ENCODE assay signal across 27 cellular contexts in genomic region chr7:55005241-55005836, GRCh38. TPM values are rescaled to one million over a fixed set of nuclear protein-coding genes. Genes with fewer than 3 reads are reported as not detected.
"Had no signal": no experiment of that assay in that cellular context is flagged by ENCODE, and none has a peak within 500 bp of the region (broad histone marks: within the 10 kb centered on the region; RNA-seq: fewer than 3 reads in every experiment).

No MANE protein-coding gene starts in this region.

- H3K27ac ChIP-seq: esophagus squamous epithelium, heart right ventricle, left lung, lower lobe of right lung, neural progenitor cell, spleen, thyroid gland, upper lobe of left lung, vagina had no signal

- H3K27me3 ChIP-seq: neural progenitor cell, thyroid gland, upper lobe of left lung, vagina had no signal

- H3K4me2 ChIP-seq: neural progenitor cell had no signal

- DNase-seq: activated CD4-positive, alpha-beta T cell treated with anti-CD3 and anti-CD28 coated beads for 1 hour; activated CD4-positive, alpha-beta T cell treated with anti-CD3 and anti-CD28 coated beads, Interleukin-2, amount 10 ng/mL, durations not matched to agents 7 days and 5 days; activated CD8-positive, alpha-beta memory T cell treated with anti-CD3 and anti-CD28 coated beads, Interleukin-2, amount 10 ng/mL, durations not matched to agents 7 days and 5 days; activated CD8-positive, alpha-beta T cell treated with anti-CD3 and anti-CD28 coated beads for 36 hours; activated naive CD8-positive, alpha-beta T cell treated with anti-CD3 and anti-CD28 coated beads, Interleukin-2, amount 50 U/mL, for 24 hours; activated T-cell treated with anti-CD3 and anti-CD28 coated beads, Interleukin-2, amount 50 U/mL, for 48 hours; dermis blood vessel endothelial cell; effector CD4-positive, alpha-beta T cell; esophagus squamous epithelium; foreskin melanocyte; heart right ventricle; lower lobe of right lung; mesenchymal stem cell; natural killer cell; spleen; stimulated activated CD4-positive, alpha-beta T cell treated with anti-CD3 and anti-CD28 coated beads, Interleukin-2, amount 100 ng/mL, for 48 hours; T-helper 2 cell; thyroid gland had no signal

- H2AFZ ChIP-seq: neural progenitor cell had no signal

- H3K9me3 Mint-ChIP-seq: activated CD4-positive, alpha-beta T cell treated with anti-CD3 and anti-CD28 coated beads, Interleukin-2, amount 10 ng/mL, durations not matched to agents 7 days and 5 days; activated CD8-positive, alpha-beta T cell treated with anti-CD3 and anti-CD28 coated beads for 36 hours; activated naive CD4-positive, alpha-beta T cell treated with anti-CD3 and anti-CD28 coated beads, Interleukin-2, amount 50 U/mL, for 24 hours; activated naive CD8-positive, alpha-beta T cell treated with anti-CD3 and anti-CD28 coated beads, Interleukin-2, amount 50 U/mL, for 24 hours; activated T-helper 2 cell treated with anti-CD3 and anti-CD28 coated beads, Interferon-gamma antibody, Interleukin-2, Interleukin-4, amounts not matched to agents 10 μg/mL and 5 μg/mL and 100 μg/mL, durations not matched to agents 14 hours and 24 hours and 36 hours; neural progenitor cell; stimulated activated naive CD8-positive, alpha-beta T cell treated with anti-CD3 and anti-CD28 coated beads, Interleukin-15, Interleukin-2, amounts not matched to agents 100 ng/mL and 50 ng/mL, for 24 hours; WTC11 had no signal

- H3K4me3 Mint-ChIP-seq: activated CD4-positive, alpha-beta T cell treated with anti-CD3 and anti-CD28 coated beads, Interleukin-2, amount 10 ng/mL, durations not matched to agents 7 days and 5 days; activated CD8-positive, alpha-beta memory T cell treated with anti-CD3 and anti-CD28 coated beads, Interleukin-2, amount 10 ng/mL, durations not matched to agents 7 days and 5 days; activated CD8-positive, alpha-beta T cell treated with anti-CD3 and anti-CD28 coated beads for 36 hours; activated naive CD4-positive, alpha-beta T cell treated with anti-CD3 and anti-CD28 coated beads, Interleukin-2, amount 50 U/mL, for 24 hours; activated naive CD8-positive, alpha-beta T cell treated with anti-CD3 and anti-CD28 coated beads, Interleukin-2, amount 50 U/mL, for 24 hours; natural killer cell; neural progenitor cell; stimulated activated naive CD8-positive, alpha-beta T cell treated with anti-CD3 and anti-CD28 coated beads, Interleukin-15, Interleukin-2, amounts not matched to agents 100 ng/mL and 50 ng/mL, for 24 hours; WTC11 had no signal

- ATAC-seq: activated CD8-positive, alpha-beta memory T cell treated with anti-CD3 and anti-CD28 coated beads, Interleukin-2, amount 10 ng/mL, durations not matched to agents 7 days and 5 days; activated CD8-positive, alpha-beta T cell treated with anti-CD3 and anti-CD28 coated beads for 36 hours; activated naive CD8-positive, alpha-beta T cell treated with anti-CD3 and anti-CD28 coated beads, Interleukin-2, amount 50 U/mL, for 24 hours; left lung; natural killer cell; sciatic nerve had no signal

- H3K27me3 Mint-ChIP-seq: activated CD8-positive, alpha-beta memory T cell treated with anti-CD3 and anti-CD28 coated beads, Interleukin-2, amount 10 ng/mL, durations not matched to agents 7 days and 5 days had no signal

- H3K36me3 Mint-ChIP-seq: activated CD8-positive, alpha-beta memory T cell treated with anti-CD3 and anti-CD28 coated beads, Interleukin-2, amount 10 ng/mL, durations not matched to agents 7 days and 5 days; activated naive CD4-positive, alpha-beta T cell treated with anti-CD3 and anti-CD28 coated beads, Interleukin-2, amount 50 U/mL, for 24 hours; natural killer cell; neural progenitor cell; WTC11 had no signal

- H3K27ac Mint-ChIP-seq: activated CD4-positive, alpha-beta T cell treated with anti-CD3 and anti-CD28 coated beads, Interleukin-2, amount 10 ng/mL, durations not matched to agents 7 days and 5 days; activated CD8-positive, alpha-beta memory T cell treated with anti-CD3 and anti-CD28 coated beads, Interleukin-2, amount 10 ng/mL, durations not matched to agents 7 days and 5 days; activated CD8-positive, alpha-beta T cell treated with anti-CD3 and anti-CD28 coated beads for 36 hours; activated naive CD4-positive, alpha-beta T cell treated with anti-CD3 and anti-CD28 coated beads, Interleukin-2, amount 50 U/mL, for 24 hours; activated naive CD8-positive, alpha-beta T cell treated with anti-CD3 and anti-CD28 coated beads, Interleukin-2, amount 50 U/mL, for 24 hours; activated T-helper 2 cell treated with anti-CD3 and anti-CD28 coated beads, Interferon-gamma antibody, Interleukin-2, Interleukin-4, amounts not matched to agents 10 μg/mL and 5 μg/mL and 100 μg/mL, durations not matched to agents 14 hours and 24 hours and 36 hours; natural killer cell; neural progenitor cell; stimulated activated naive CD8-positive, alpha-beta T cell treated with anti-CD3 and anti-CD28 coated beads, Interleukin-15, Interleukin-2, amounts not matched to agents 100 ng/mL and 50 ng/mL, for 24 hours; WTC11 had no signal

- H3K4me3 ChIP-seq: esophagus squamous epithelium, heart right ventricle, left lung, lower lobe of right lung, neural progenitor cell, spleen, thyroid gland, upper lobe of left lung, vagina had no signal

- H3K4me1 ChIP-seq: esophagus squamous epithelium, heart right ventricle, left lung, lower lobe of right lung, neural progenitor cell, spleen, thyroid gland, upper lobe of left lung, vagina had no signal

- H3K9me3 ChIP-seq: esophagus squamous epithelium, heart right ventricle, left lung, lower lobe of right lung, spleen, thyroid gland, upper lobe of left lung, vagina had no signal

- H3K36me3 ChIP-seq: esophagus squamous epithelium, heart right ventricle, left lung, lower lobe of right lung, neural progenitor cell, spleen, thyroid gland, upper lobe of left lung, vagina had no signal

- H3K4me1 Mint-ChIP-seq: activated CD4-positive, alpha-beta T cell treated with anti-CD3 and anti-CD28 coated beads, Interleukin-2, amount 10 ng/mL, durations not matched to agents 7 days and 5 days; activated CD8-positive, alpha-beta memory T cell treated with anti-CD3 and anti-CD28 coated beads, Interleukin-2, amount 10 ng/mL, durations not matched to agents 7 days and 5 days; activated naive CD4-positive, alpha-beta T cell treated with anti-CD3 and anti-CD28 coated beads, Interleukin-2, amount 50 U/mL, for 24 hours; activated naive CD8-positive, alpha-beta T cell treated with anti-CD3 and anti-CD28 coated beads, Interleukin-2, amount 50 U/mL, for 24 hours; natural killer cell; neural progenitor cell; WTC11 had no signal

- H3K9ac ChIP-seq: neural progenitor cell had no signal

RNA-seq across cellular contexts. Expression of gene EGFR, which starts 13.5 kb away (rescaled TPM):
- total RNA-seq: activated CD4-positive, alpha-beta T cell treated with anti-CD3 and anti-CD28 coated beads, Interleukin-2, amount 10 ng/mL, durations not matched to agents 7 days and 5 days; activated CD8-positive, alpha-beta memory T cell treated with anti-CD3 and anti-CD28 coated beads, Interleukin-2, amount 10 ng/mL, durations not matched to agents 7 days and 5 days; activated CD8-positive, alpha-beta T cell treated with anti-CD3 and anti-CD28 coated beads for 36 hours; activated T-helper 2 cell treated with anti-CD3 and anti-CD28 coated beads, Interferon-gamma antibody, Interleukin-2, Interleukin-4, amounts not matched to agents 10 μg/mL and 5 μg/mL and 100 μg/mL, durations not matched to agents 14 hours and 24 hours and 36 hours; natural killer cell had no signal
